In the genomic region with DNA sequence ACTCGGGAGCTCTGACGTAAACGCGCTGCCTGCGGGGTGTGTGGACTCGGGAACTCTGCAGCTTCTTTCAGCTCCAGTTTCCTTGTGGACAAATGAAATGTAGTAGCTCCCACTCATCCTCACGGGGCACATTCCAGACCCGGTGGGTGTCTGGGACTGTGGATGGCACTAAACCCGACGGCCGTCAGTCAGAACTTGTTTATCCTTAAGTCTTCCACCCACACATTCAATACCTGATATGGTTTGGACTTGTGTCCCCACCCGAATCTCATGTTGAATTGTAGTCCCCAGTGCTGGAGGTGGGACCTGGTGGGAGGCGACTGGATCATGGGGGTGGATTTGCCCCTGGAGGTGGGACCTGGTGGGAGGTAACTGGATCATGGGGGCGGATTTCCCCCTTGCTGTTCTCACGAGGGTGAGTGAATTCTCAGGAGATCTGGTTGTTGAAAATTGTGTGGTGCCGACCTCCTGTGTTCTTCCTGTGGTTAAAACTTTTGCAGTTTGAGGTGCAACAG, we compare ENCODE assay signal across 22 cellular contexts.
"Had no signal": no experiment of that assay in that cellular context is flagged by ENCODE, and none has a peak within 500 bp of the region (broad histone marks: within the 10 kb centered on the region; RNA-seq: fewer than 3 reads in every experiment).

No MANE protein-coding gene starts in this region.

- H3K9me3 ChIP-seq: colonic mucosa, heart right ventricle, prostate gland, spleen, testis had no signal

- H3K27ac Mint-ChIP-seq: activated B cell treated with CpG ODN at 0.5 μM for 24 hours; activated CD4-positive, alpha-beta T cell treated with anti-CD3 and anti-CD28 coated beads for 36 hours; activated naive CD8-positive, alpha-beta T cell; activated T-helper 1 cell treated with anti-CD3 and anti-CD28 coated beads, Interleukin-12 subunit alpha, Interleukin-12 subunit beta, Interleukin-2, Interleukin-4 antibody, amounts not matched to agents 30 ng/mL and 10 ng/mL and 1 ng/mL, durations not matched to agents 14 hours and 24 hours and 36 hours; natural killer cell; type B pancreatic cell had no signal

- H3K36me3 Mint-ChIP-seq: activated naive CD8-positive, alpha-beta T cell; natural killer cell; type B pancreatic cell had no signal

- H3K27ac ChIP-seq: colonic mucosa, heart right ventricle, prostate gland, spleen, testis had no signal

- H3K4me1 ChIP-seq: colonic mucosa, heart right ventricle, prostate gland, spleen, testis had no signal

- H3K9me3 Mint-ChIP-seq: activated B cell treated with CpG ODN at 0.5 μM for 24 hours; activated T-helper 1 cell treated with anti-CD3 and anti-CD28 coated beads, Interleukin-12 subunit alpha, Interleukin-12 subunit beta, Interleukin-2, Interleukin-4 antibody, amounts not matched to agents 30 ng/mL and 10 ng/mL and 1 ng/mL, durations not matched to agents 14 hours and 24 hours and 36 hours; natural killer cell; type B pancreatic cell had no signal

- H3K4me3 Mint-ChIP-seq: activated B cell treated with CpG ODN at 0.5 μM for 24 hours; activated CD4-positive, alpha-beta T cell treated with anti-CD3 and anti-CD28 coated beads for 36 hours; activated naive CD8-positive, alpha-beta T cell; activated T-helper 1 cell treated with anti-CD3 and anti-CD28 coated beads, Interleukin-12 subunit alpha, Interleukin-12 subunit beta, Interleukin-2, Interleukin-4 antibody, amounts not matched to agents 30 ng/mL and 10 ng/mL and 1 ng/mL, durations not matched to agents 14 hours and 24 hours and 36 hours; type B pancreatic cell had no signal

- H3K27me3 ChIP-seq: colonic mucosa, testis had no signal

- H3K36me3 ChIP-seq: colonic mucosa, heart right ventricle, prostate gland, spleen had no signal

- H3K4me3 ChIP-seq: colonic mucosa, heart right ventricle, lung, prostate gland, spleen, testis had no signal

- H3K4me1 Mint-ChIP-seq: activated B cell treated with CpG ODN at 0.5 μM for 24 hours; activated CD4-positive, alpha-beta T cell treated with anti-CD3 and anti-CD28 coated beads for 36 hours had no signal

- ATAC-seq: activated CD4-positive, alpha-beta T cell treated with anti-CD3 and anti-CD28 coated beads for 36 hours; heart right ventricle; left colon; natural killer cell had no signal

- DNase-seq: activated B cell treated with CpG ODN at 0.5 μM for 24 hours; activated CD4-positive, alpha-beta T cell treated with anti-CD3 and anti-CD28 coated beads for 36 hours; activated CD4-positive, alpha-beta T cell treated with anti-CD3 and anti-CD28 coated beads, Interleukin-2, amount 50 U/mL, for 48 hours; activated naive CD4-positive, alpha-beta T cell; central memory CD4-positive, alpha-beta T cell; colonic mucosa; erythroblast; foreskin fibroblast; heart right ventricle; islet precursor cell; left colon; natural killer cell; spleen; stimulated activated CD4-positive, alpha-beta T cell treated with anti-CD3 and anti-CD28 coated beads, Interleukin-4, amount 100 ng/mL, for 1 hour; stimulated activated naive CD4-positive, alpha-beta T cell; T1000; testis had no signal
